Comparison of ENCODE assay signal across 11 cellular contexts in genomic region chr11:3944198-3944597, GRCh38.
DNase-seq lines count a peak whose midpoint lies in the region; ATAC-seq and TF ChIP-seq lines count a peak whose summit lies in the region.
"Had no signal": no experiment of that assay in that cellular context is flagged by ENCODE, and none has a peak within 500 bp of the region (broad histone marks: within the 10 kb centered on the region; RNA-seq: fewer than 3 reads in every experiment).

No MANE protein-coding gene starts in this region.

- H3K4me1 ChIP-seq in thoracic aorta (ENCODE audit: control insufficient read depth in 1 of 2, low read depth in 2 of 2) = peaks cover 74 to 89% of the 10 kb centered on the region in 2 donors

- H3K4me3 Mint-ChIP-seq in activated CD8-positive, alpha-beta memory T cell treated with anti-CD3 and anti-CD28 coated beads, Interleukin-2, amount 10 ng/mL, durations not matched to agents 7 days and 5 days = no peak overlapping the region
- H3K4me3 Mint-ChIP-seq in activated naive CD8-positive, alpha-beta T cell treated with anti-CD3 and anti-CD28 coated beads, Interleukin-2, amount 50 U/mL, for 24 hours = no peak overlapping the region
- no peak overlapping the region for H3K4me3 Mint-ChIP-seq in WTC11

- ATAC-seq in activated CD8-positive, alpha-beta memory T cell treated with anti-CD3 and anti-CD28 coated beads, Interleukin-2, amount 10 ng/mL, durations not matched to agents 7 days and 5 days = no peak
- ATAC-seq in activated naive CD8-positive, alpha-beta T cell treated with anti-CD3 and anti-CD28 coated beads, Interleukin-2, amount 50 U/mL, for 24 hours = no peak
- no peak for ATAC-seq in thoracic aorta (ENCODE audit: insufficient number of reproducible peaks, low FRiP score, low read depth)
- no peak for ATAC-seq in WTC11
- ATAC-seq in HG02938 (IDR thresholded peaks at IDR 0.05; ENCODE audit: unreplicated experiment) = no peak

- DNase-seq in activated CD8-positive, alpha-beta memory T cell treated with anti-CD3 and anti-CD28 coated beads, Interleukin-2, amount 10 ng/mL, durations not matched to agents 7 days and 5 days = no peak
- DNase-seq in activated CD8-positive, alpha-beta memory T cell treated with anti-CD3 and anti-CD28 coated beads, Interleukin-2, amount 50 U/mL, for 4 hours = no peak
- DNase-seq in activated naive CD8-positive, alpha-beta T cell treated with anti-CD3 and anti-CD28 coated beads, Interleukin-2, amount 50 U/mL, for 24 hours = no peak
- peak; percentile 47 for DNase-seq in kidney tubule cell (ENCODE audit: low spot score)
- DNase-seq in thoracic aorta (ENCODE audit: low spot score) = no peak
- no peak for DNase-seq in WTC11 (ENCODE audit: low spot score)
- no peak for DNase-seq in KG1 (lab: John Stamatoyannopoulos, UW)
- DNase-seq: activated T-cell treated with anti-CD3 and anti-CD28 coated beads, Interleukin-2, amount 50 U/mL, for 1 hour; effector CD8-positive, alpha-beta T cell had no signal

- peaks cover 88% of the 10 kb centered on the region for H3K4me1 Mint-ChIP-seq in activated CD8-positive, alpha-beta memory T cell treated with anti-CD3 and anti-CD28 coated beads, Interleukin-2, amount 10 ng/mL, durations not matched to agents 7 days and 5 days
- peaks cover 89% of the 10 kb centered on the region for H3K4me1 Mint-ChIP-seq in activated naive CD8-positive, alpha-beta T cell treated with anti-CD3 and anti-CD28 coated beads, Interleukin-2, amount 50 U/mL, for 24 hours
- H3K4me1 Mint-ChIP-seq in WTC11 = no peaks in the 10 kb centered on the region

- no peaks in the 10 kb centered on the region for H3K27me3 ChIP-seq in thoracic aorta (replicated peaks; ENCODE audit: insufficient read depth)

- CTCF ChIA-PET in activated CD8-positive, alpha-beta memory T cell treated with anti-CD3 and anti-CD28 coated beads, Interleukin-2, amount 10 ng/mL, durations not matched to agents 7 days and 5 days (lab: Charles Lee) = interaction anchor here (0.6 to 5.0 kb wide), 4 partner anchors 25 to 129 kb away, joined by 3 to 44 read pairs (median 25); partner anchors contain the start of gene STIM1
- CTCF ChIA-PET in WTC11 (lab: Charles Lee) = no interaction called here

- no peaks in the 10 kb centered on the region for H3K27me3 Mint-ChIP-seq in activated CD8-positive, alpha-beta memory T cell treated with anti-CD3 and anti-CD28 coated beads, Interleukin-2, amount 10 ng/mL, durations not matched to agents 7 days and 5 days
- H3K27me3 Mint-ChIP-seq in activated naive CD8-positive, alpha-beta T cell treated with anti-CD3 and anti-CD28 coated beads, Interleukin-2, amount 50 U/mL, for 24 hours = no peaks in the 10 kb centered on the region
- H3K27me3 Mint-ChIP-seq in WTC11 (ENCODE audit: low read depth) = no peaks in the 10 kb centered on the region
- H3K27me3 Mint-ChIP-seq: progenitor cell of endocrine pancreas had no signal

- peak overlapping the region; percentile 48 to 67 for H3K27ac ChIP-seq in thoracic aorta

- peaks cover 2% of the 10 kb centered on the region for H3K9me3 Mint-ChIP-seq in activated CD8-positive, alpha-beta memory T cell treated with anti-CD3 and anti-CD28 coated beads, Interleukin-2, amount 10 ng/mL, durations not matched to agents 7 days and 5 days (ENCODE audit: low read depth)
- H3K9me3 Mint-ChIP-seq in activated naive CD8-positive, alpha-beta T cell treated with anti-CD3 and anti-CD28 coated beads, Interleukin-2, amount 50 U/mL, for 24 hours = peaks cover 3% of the 10 kb centered on the region
- no peaks in the 10 kb centered on the region for H3K9me3 Mint-ChIP-seq in WTC11

- peaks cover 39% of the 10 kb centered on the region for H3K36me3 Mint-ChIP-seq in activated CD8-positive, alpha-beta memory T cell treated with anti-CD3 and anti-CD28 coated beads, Interleukin-2, amount 10 ng/mL, durations not matched to agents 7 days and 5 days
- H3K36me3 Mint-ChIP-seq in activated naive CD8-positive, alpha-beta T cell treated with anti-CD3 and anti-CD28 coated beads, Interleukin-2, amount 50 U/mL, for 24 hours (ENCODE audit: low read depth) = peaks cover 23% of the 10 kb centered on the region
- no peaks in the 10 kb centered on the region for H3K36me3 Mint-ChIP-seq in WTC11

- no peaks in the 10 kb centered on the region for H3K9me3 ChIP-seq in thoracic aorta

- peak overlapping the region; percentile 70 for H3K27ac Mint-ChIP-seq in activated CD8-positive, alpha-beta memory T cell treated with anti-CD3 and anti-CD28 coated beads, Interleukin-2, amount 10 ng/mL, durations not matched to agents 7 days and 5 days
- H3K27ac Mint-ChIP-seq in activated naive CD8-positive, alpha-beta T cell treated with anti-CD3 and anti-CD28 coated beads, Interleukin-2, amount 50 U/mL, for 24 hours = peak overlapping the region; percentile 9
- H3K27ac Mint-ChIP-seq in WTC11 = no peak overlapping the region
- H3K27ac Mint-ChIP-seq: progenitor cell of endocrine pancreas had no signal

- H3K36me3 ChIP-seq in thoracic aorta = no peaks in the 10 kb centered on the region

- POLR2A ChIA-PET in WTC11 (lab: Charles Lee) = no interaction called here

- no peak for TF ChIP-seq CTCF in thoracic aorta (IDR thresholded peaks at IDR 0.05)
- TF ChIP-seq CTCF in WTC11 (IDR thresholded peaks at IDR 0.05) = no peak

- no peak overlapping the region for H3K4me3 ChIP-seq in thoracic aorta

TF ChIP-seq in WTC11, 78 proteins besides CTCF, POLR2A, EP300 and RAD21:
- TF ChIP-seq ZBTB43 (CRISPR knock-in tag; IDR thresholded peaks at IDR 0.05) (no peak), ARID4B (CRISPR knock-in tag; IDR thresholded peaks at IDR 0.05; ENCODE audit: borderline replicate concordance) (no peak), E2F4 (CRISPR knock-in tag; IDR thresholded peaks at IDR 0.05; ENCODE audit: borderline replicate concordance, low read depth) (no peak), ZSCAN18 (CRISPR knock-in tag; IDR thresholded peaks at IDR 0.05) (no peak), RELA (CRISPR knock-in tag; IDR thresholded peaks at IDR 0.05; ENCODE audit: borderline replicate concordance) (no peak), NR3C1 (CRISPR knock-in tag; conservative IDR thresholded peaks at IDR 0.05; ENCODE audit: low read depth) (no peak), ZNF396 (CRISPR knock-in tag; IDR thresholded peaks at IDR 0.05; ENCODE audit: borderline replicate concordance) (no peak)
